In the genomic region with DNA sequence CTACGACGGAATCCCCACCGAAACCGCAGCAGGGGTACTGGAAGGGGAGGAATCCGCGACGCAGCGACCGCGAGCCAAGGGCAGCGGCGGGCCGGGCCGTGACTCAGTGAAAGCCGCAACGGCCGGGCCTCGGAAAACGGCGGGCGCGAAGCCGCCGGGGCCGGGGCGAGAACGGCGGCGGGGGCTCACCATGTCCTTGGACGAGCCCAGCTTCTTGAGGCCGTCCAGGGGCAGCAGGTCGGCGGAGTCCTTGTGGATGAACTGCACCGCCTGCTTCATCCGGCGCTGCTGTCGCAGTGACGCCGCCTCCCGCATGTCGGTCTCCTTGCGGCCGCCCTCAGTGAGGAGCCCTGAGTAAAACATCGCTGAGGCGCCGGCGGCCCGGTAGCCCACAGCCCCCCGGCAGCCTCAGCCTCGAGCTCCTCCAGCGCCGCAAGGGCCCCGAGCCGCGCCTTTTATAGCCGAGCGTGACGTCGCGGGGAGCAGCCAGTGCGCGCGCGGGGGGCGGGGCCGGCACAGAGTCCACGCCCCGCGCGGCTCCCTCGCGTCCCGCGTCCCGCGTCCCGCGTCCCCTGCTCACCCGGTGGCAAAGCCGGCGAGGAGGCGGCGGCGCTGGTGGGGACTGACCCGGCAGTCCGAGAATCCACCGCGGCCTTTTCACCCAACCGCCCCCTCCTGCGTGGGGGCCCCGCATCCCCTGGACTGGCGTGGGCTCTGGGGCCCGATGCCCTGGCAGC, we compare ENCODE assay signal across 8 cellular contexts.
DNase-seq lines count a peak whose midpoint lies in the region; ATAC-seq lines count a peak whose summit lies in the region.

A gene (minus strand): TSS at position 429 of the 737 bp plus-strand sequence. CDS start 66 bp downstream, at position 363.

- ATAC-seq in GM21723 (IDR thresholded peaks at IDR 0.05; ENCODE audit: unreplicated experiment) (peak; percentile 81), GM18858 (IDR thresholded peaks at IDR 0.05; ENCODE audit: unreplicated experiment) (no peak)

- DNase-seq in AG08396 (ENCODE audit: low spot score), result peak; percentile 73
- peak; percentile 67 for DNase-seq in NCI-H345 treated with DMSO at 0.1 percent for 48 hours (lab: John Stamatoyannopoulos, UW; ENCODE audit: unreplicated experiment)
- peak; percentile 84 for DNase-seq in activated CD8-positive, alpha-beta memory T cell treated with anti-CD3 and anti-CD28 coated beads for 24 hours
- DNase-seq in effector CD8-positive, alpha-beta T cell (lab: John Stamatoyannopoulos, UW), result peak; percentile 80
- DNase-seq in medulla oblongata (ENCODE audit: extremely low spot score), result peak; percentile 53
- DNase-seq in stimulated activated CD4-positive, alpha-beta T cell treated with anti-CD3 and anti-CD28 coated beads, TNF-alpha, amount 100 ng/mL, for 1 hour (ENCODE audit: low read depth in 3 of 3, low spot score in 1 of 3), result peak; percentile 47 to 58 (median 57)
